16 cellular contexts compared by ENCODE assay signal in the genomic region with DNA sequence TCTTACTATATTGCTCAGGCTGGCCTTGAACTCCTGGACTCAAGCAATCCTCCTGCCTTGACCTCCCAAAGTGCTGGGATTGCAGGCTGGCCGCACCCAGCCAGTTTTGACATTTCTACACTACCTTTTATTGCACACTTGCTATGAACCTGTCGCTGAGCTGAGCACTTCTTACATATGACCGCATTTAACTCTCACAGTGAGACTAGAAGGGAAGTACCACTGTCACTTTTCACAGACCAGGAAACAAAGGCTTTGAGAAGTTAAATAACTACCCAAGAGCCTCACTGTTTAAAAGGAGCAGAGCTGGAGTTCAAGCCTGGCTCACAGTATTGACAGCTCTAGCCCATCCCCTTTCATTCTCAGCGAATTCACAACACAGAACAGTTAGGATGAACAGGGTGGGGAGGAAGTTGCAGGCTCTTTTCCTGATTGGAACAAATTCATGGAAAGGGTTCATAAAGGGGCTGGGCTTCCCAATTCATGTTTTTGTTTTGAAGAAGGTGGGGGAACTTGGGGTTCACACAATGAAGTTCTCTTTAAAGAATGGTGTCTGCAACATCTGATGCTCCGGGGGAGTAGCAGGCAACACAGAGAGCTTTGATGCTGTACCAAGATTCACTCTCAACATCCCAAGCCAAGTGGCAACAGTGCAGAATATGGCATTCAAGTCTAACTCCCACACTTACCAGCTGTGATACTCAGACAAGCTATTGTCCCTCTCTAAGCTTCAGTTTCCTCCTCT. TPM values are rescaled to one million over a fixed set of nuclear protein-coding genes. Genes with fewer than 3 reads are reported as not detected.
DNase-seq lines count a peak whose midpoint lies in the region; ATAC-seq and TF ChIP-seq lines count a peak whose summit lies in the region.
"Had no signal": no experiment of that assay in that cellular context is flagged by ENCODE, and none has a peak within 500 bp of the region (broad histone marks: within the 10 kb centered on the region; RNA-seq: fewer than 3 reads in every experiment).

No MANE protein-coding gene starts in this region.

- POLR2A ChIA-PET in HEK293 (lab: Yijun Ruan, JAX) = no interaction called here
- POLR2A ChIA-PET in Panc1 (lab: Charles Lee) = interaction anchor here (0.6 to 0.7 kb wide), 2 partner anchors 61 to 214 kb away, joined by 8 to 10 read pairs; no protein-coding TSS in a partner anchor

- H3K36me3 ChIP-seq in HEK293 (ENCODE audit: control insufficient read depth in 2 of 2, insufficient read depth in 1 of 2, low read length in 2 of 2) = no peaks in the 10 kb centered on the region
- H3K36me3 ChIP-seq in Panc1 (ENCODE audit: control insufficient read depth, insufficient read depth, low read length) = no peaks in the 10 kb centered on the region
- H3K36me3 ChIP-seq: MG63, WERI-Rb-1 had no signal

- ATAC-seq in Panc1 (no peak), HG02970 (IDR thresholded peaks at IDR 0.05; ENCODE audit: low FRiP score, unreplicated experiment) (no peak)

- H3K27me3 ChIP-seq in Panc1 (ENCODE audit: control insufficient read depth, insufficient read depth, low read length) = no peaks in the 10 kb centered on the region
- H3K27me3 ChIP-seq: MG63 had no signal

- intact Hi-C loops in Panc1 (cut with micrococcal nuclease; ENCODE audit: unreplicated experiment) = no loop called here

- CTCF ChIA-PET in HEK293 (lab: Yijun Ruan, JAX) = interaction anchor here (1.9 to 2.0 kb wide), 3 partner anchors 11 to 107 kb away, joined by 7 to 8 read pairs (median 8); no protein-coding TSS in a partner anchor
- CTCF ChIA-PET in Panc1 (lab: Charles Lee) = interaction anchor here (0.6 kb wide), 1 partner anchor 69 kb away, joined by 3 read pairs; no protein-coding TSS in a partner anchor

- H3K27ac ChIP-seq in HEK293 (ENCODE audit: extremely low read depth, low read depth, low read length) (no peak overlapping the region), Panc1 (ENCODE audit: low read length) (peak overlapping the region; percentile 89), skin epidermis (peak overlapping the region in 11 of 21 experiments; percentile 2 to 66 (median 46))
- H3K27ac ChIP-seq: WERI-Rb-1 had no signal

- BruUV-seq in Panc1 (replicated peaks; lab: Mats Ljungman, UMichigan) = no TSS peak

- H3K9me3 ChIP-seq in HEK293 (ENCODE audit: control insufficient read depth, insufficient read depth, low read depth, low read length) = no peaks in the 10 kb centered on the region
- no peaks in the 10 kb centered on the region for H3K9me3 ChIP-seq in Panc1 (ENCODE audit: control insufficient read depth, insufficient read depth, low read depth, low read length)
- H3K9me3 ChIP-seq: MG63 had no signal

- DNase-seq in Panc1 (ENCODE audit: low read depth, low spot score) = no peak
- peak; percentile 24 for DNase-seq in left kidney (ENCODE audit: low read depth, low spot score)
- DNase-seq in activated CD4-positive, CD25-positive, alpha-beta regulatory T cell (lab: John Stamatoyannopoulos, UW) = no peak
- DNase-seq in central memory CD4-positive, alpha-beta T cell = no peak
- no peak for DNase-seq in DMS114 treated with DMSO at 0.1 percent for 48 hours (lab: John Stamatoyannopoulos, UW; ENCODE audit: unreplicated experiment)
- DNase-seq: activated T-cell treated with anti-CD3 and anti-CD28 coated beads, Interleukin-2, amount 50 U/mL, for 72 hours; mesendoderm; MG63; NCI-H446 treated with DMSO at 0.1 percent for 48 hours; stimulated activated CD4-positive, alpha-beta T cell treated with anti-CD3 and anti-CD28 coated beads, Interleukin-4, amount 100 ng/mL, for 4 hours; WERI-Rb-1 had no signal

- H3K4me3 ChIP-seq in HEK293 (ENCODE audit: low read depth, low read length) = no peak overlapping the region
- H3K4me3 ChIP-seq in Panc1 (ENCODE audit: low read depth in 2 of 2, low read length in 2 of 2) = no peak overlapping the region
- H3K4me3 ChIP-seq in skin epidermis = no peak overlapping the region
- H3K4me3 ChIP-seq: MG63 had no signal

- in situ Hi-C loops in Panc1 (cut with HindIII; ENCODE audit: low pct_unique_long_range_greater_than_20kb, low sequenced_read_pairs) = no loop called here

- no peaks in the 10 kb centered on the region for H3K4me1 ChIP-seq in HEK293 (ENCODE audit: control insufficient read depth, insufficient read depth, low read length)
- peaks cover 64% of the 10 kb centered on the region for H3K4me1 ChIP-seq in Panc1 (ENCODE audit: control insufficient read depth, insufficient read depth, low read length)

- TF ChIP-seq CTCF in HEK293 (tag by site-specific recombination; IDR thresholded peaks at IDR 0.05) = no peak
- no peak for TF ChIP-seq CTCF in Panc1 (IDR thresholded peaks at IDR 0.05)

TF ChIP-seq in HEK293, 187 proteins besides CTCF, POLR2A, EP300 and RAD21:
- TF ChIP-seq ZNF610 (tag by site-specific recombination; IDR thresholded peaks at IDR 0.05; ENCODE audit: borderline replicate concordance) (no peak), SCRT1 (tag by site-specific recombination; IDR thresholded peaks at IDR 0.05; ENCODE audit: borderline replicate concordance) (peak; percentile 61), SCRT2 (tag by site-specific recombination; IDR thresholded peaks at IDR 0.05) (peak; percentile 73)
TF ChIP-seq in HEK293: peak in this region for 2.

RNA-seq across cellular contexts. Expression of a gene that starts 17.1 kb away (rescaled TPM):
- total RNA-seq in Panc1 (2021; ENCODE audit: unreplicated experiment) = 1.1 TPM
- polyA plus RNA-seq in Panc1 (2012; ENCODE audit: insufficient read length) = 0.70 TPM
- total RNA-seq: activated T-cell treated with anti-CD3 and anti-CD28 coated beads, Interleukin-2, amount 50 U/mL, for 72 hours; pulmonary artery endothelial cell; subcutaneous adipose tissue had no signal
